ENCODE assay signal across 8 cellular contexts in the genomic region with DNA sequence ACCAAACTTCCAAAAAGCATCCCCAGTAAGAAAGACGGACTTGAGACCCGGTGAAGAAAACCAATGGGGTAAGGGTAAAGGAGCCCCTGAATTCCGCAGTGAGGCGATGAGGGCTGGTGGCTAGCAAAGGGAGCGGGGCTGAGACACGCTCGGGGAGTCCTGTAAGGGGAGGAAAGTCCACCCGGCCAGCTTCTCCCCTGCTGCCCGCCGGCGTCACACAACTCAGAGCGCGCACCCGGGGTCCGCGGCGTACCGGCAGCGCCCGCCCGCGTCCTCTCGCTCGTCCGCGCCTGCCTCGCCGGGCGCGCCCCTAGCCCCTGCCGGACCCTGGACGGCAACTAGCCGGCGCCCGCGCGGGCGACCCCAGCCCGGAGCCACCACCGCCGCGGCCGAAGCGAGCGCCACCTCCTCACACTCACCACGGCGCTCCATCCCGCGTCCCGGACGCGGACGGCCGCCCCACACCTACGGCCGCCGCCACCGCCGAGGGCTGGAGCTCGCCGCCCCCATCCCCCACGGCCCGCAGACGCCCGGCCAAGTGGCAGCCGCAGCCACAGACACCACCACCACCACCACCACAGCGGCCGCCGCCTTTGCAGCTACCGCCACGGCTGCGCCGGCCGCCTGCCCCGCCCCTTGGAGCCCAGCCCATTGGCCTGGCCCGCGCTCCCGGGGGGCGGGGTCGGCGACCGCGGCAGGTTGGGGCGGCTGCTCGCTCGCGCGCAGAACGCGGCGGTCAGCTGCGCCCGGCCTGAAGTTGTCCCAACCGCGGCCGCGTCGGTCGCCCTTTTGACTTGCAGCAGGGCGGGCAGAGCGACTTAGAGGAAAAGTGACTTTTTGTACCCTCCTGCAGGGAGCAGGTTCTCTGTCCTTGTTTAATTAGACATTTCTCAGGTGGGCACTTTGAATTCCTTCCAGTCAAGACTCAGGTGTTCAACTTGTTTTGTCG. TPM values are rescaled to one million over a fixed set of nuclear protein-coding genes. Genes with fewer than 3 reads are reported as not detected.
DNase-seq lines count a peak whose midpoint lies in the region; ATAC-seq and TF ChIP-seq lines count a peak whose summit lies in the region.

No MANE protein-coding gene starts in this region.

- peaks cover 0 to 65% (median 0%) of the 10 kb centered on the region in 7 donors for H3K27me3 ChIP-seq in heart right ventricle

- H3K4me3 ChIP-seq in heart right ventricle = peak overlapping the region; percentile 57 to 88 (median 68)

- peaks cover 75% of the 10 kb centered on the region for H3K27me3 Mint-ChIP-seq in activated naive CD8-positive, alpha-beta T cell treated with anti-CD3 and anti-CD28 coated beads, Interleukin-2, amount 10 ng/mL, durations not matched to agents 7 days and 5 days
- peaks cover 11% of the 10 kb centered on the region for H3K27me3 Mint-ChIP-seq in progenitor cell of endocrine pancreas

- POLR2A ChIA-PET in activated naive CD8-positive, alpha-beta T cell treated with anti-CD3 and anti-CD28 coated beads, Interleukin-2, amount 10 ng/mL, durations not matched to agents 7 days and 5 days (lab: Charles Lee) = no interaction called here

- H3K36me3 Mint-ChIP-seq in activated naive CD8-positive, alpha-beta T cell treated with anti-CD3 and anti-CD28 coated beads, Interleukin-2, amount 10 ng/mL, durations not matched to agents 7 days and 5 days = peaks cover 1% of the 10 kb centered on the region
- H3K36me3 Mint-ChIP-seq in progenitor cell of endocrine pancreas (ENCODE audit: insufficient read depth) = peaks cover 10% of the 10 kb centered on the region

- H3K27ac Mint-ChIP-seq in activated naive CD8-positive, alpha-beta T cell treated with anti-CD3 and anti-CD28 coated beads, Interleukin-2, amount 10 ng/mL, durations not matched to agents 7 days and 5 days = no peak overlapping the region
- peak overlapping the region; percentile 88 for H3K27ac Mint-ChIP-seq in progenitor cell of endocrine pancreas

- DNase-seq in AG08396 (ENCODE audit: low spot score) (peak; percentile 86), NCI-H774 (lab: John Stamatoyannopoulos, UW) (peak; percentile 77), heart right ventricle (peak; percentile 81 to 89), progenitor cell of endocrine pancreas (ENCODE audit: low spot score, unreplicated experiment) (peak; percentile 88), T-helper 9 cell (no peak)
- DNase-seq in activated naive CD8-positive, alpha-beta T cell treated with anti-CD3 and anti-CD28 coated beads, Interleukin-2, amount 10 ng/mL, durations not matched to agents 7 days and 5 days = peak; percentile 52

- ATAC-seq in GM18502 (IDR thresholded peaks at IDR 0.05; ENCODE audit: poor library complexity, unreplicated experiment) (peak; percentile 88), HG02938 (IDR thresholded peaks at IDR 0.05; ENCODE audit: unreplicated experiment) (peak; percentile 65), heart right ventricle (peak; percentile 87 to 97 (median 94))
- peak; percentile 56 for ATAC-seq in activated naive CD8-positive, alpha-beta T cell treated with anti-CD3 and anti-CD28 coated beads, Interleukin-2, amount 10 ng/mL, durations not matched to agents 7 days and 5 days (ENCODE audit: low read depth)

- H3K4me1 Mint-ChIP-seq in activated naive CD8-positive, alpha-beta T cell treated with anti-CD3 and anti-CD28 coated beads, Interleukin-2, amount 10 ng/mL, durations not matched to agents 7 days and 5 days = peaks cover 7% of the 10 kb centered on the region
- peaks cover 29% of the 10 kb centered on the region for H3K4me1 Mint-ChIP-seq in progenitor cell of endocrine pancreas (ENCODE audit: low read depth)

- H3K4me1 ChIP-seq in heart right ventricle = peaks cover 0 to 15% (median 6%) of the 10 kb centered on the region in 9 donors

- H3K9me3 Mint-ChIP-seq in activated naive CD8-positive, alpha-beta T cell treated with anti-CD3 and anti-CD28 coated beads, Interleukin-2, amount 10 ng/mL, durations not matched to agents 7 days and 5 days = peaks cover 9% of the 10 kb centered on the region
- H3K9me3 Mint-ChIP-seq in progenitor cell of endocrine pancreas (ENCODE audit: low read depth) = peaks cover 14% of the 10 kb centered on the region

- H3K36me3 ChIP-seq in heart right ventricle = no peaks in the 10 kb centered on the region

- TF ChIP-seq CTCF in heart right ventricle (IDR thresholded peaks at IDR 0.05) (peak in 1 of 9 donors; percentile 6), progenitor cell of endocrine pancreas (IDR thresholded peaks at IDR 0.05; ENCODE audit: unreplicated experiment) (no peak)

- H3K4me3 Mint-ChIP-seq in activated naive CD8-positive, alpha-beta T cell treated with anti-CD3 and anti-CD28 coated beads, Interleukin-2, amount 10 ng/mL, durations not matched to agents 7 days and 5 days = peak overlapping the region; percentile 82
- H3K4me3 Mint-ChIP-seq in progenitor cell of endocrine pancreas (ENCODE audit: low read depth) = peak overlapping the region; percentile 80

- intact Hi-C loops in heart right ventricle (cut with DNase I) = loop anchor here in 8 of 10 donors (2.0 to 10.0 kb wide), 8 partner anchors 47 to 200 kb away; no protein-coding TSS in a partner anchor

- peaks cover 0 to 28% (median 18%) of the 10 kb centered on the region in 11 donors for H3K9me3 ChIP-seq in heart right ventricle

- peak overlapping the region; percentile 84 to 96 (median 90) for H3K27ac ChIP-seq in heart right ventricle

- WGBS in heart right ventricle, 2 donors = 1% methylated on average over 72 to 102 of the region's 102 CpGs

RNA-seq across cellular contexts. Expression of a gene that starts 10.0 kb away (rescaled TPM):
- total RNA-seq in activated naive CD8-positive, alpha-beta T cell treated with anti-CD3 and anti-CD28 coated beads, Interleukin-2, amount 10 ng/mL, durations not matched to agents 7 days and 5 days = not detected
- total RNA-seq in heart right ventricle (10 to 100 TPM; 20.9 to 34.3 (median 28.8) TPM), progenitor cell of endocrine pancreas (12.4 and 15.2 TPM in 2 replicates)
- polyA plus RNA-seq in heart right ventricle = 10 to 100 TPM in 1 of 2 donors, 1 to 10 TPM in 1; 8.8 to 23.8 TPM

Comparison
In these comparisons a context has a peak if more than half of its experiments do, and no peak if none do; other contexts are left out.
1. RNA of a gene that starts 10.0 kb away (total RNA-seq): 20.9 to 34.3 TPM in heart right ventricle and 12.4 to 15.2 TPM in progenitor cell of endocrine pancreas; not detected in activated naive CD8-positive, alpha-beta T cell treated with anti-CD3 and anti-CD28 coated beads, Interleukin-2, amount 10 ng/mL, durations not matched to agents 7 days and 5 days; every median in the first group is over 10 times any median in the second.
2. Peak in every context shown above with its lines, with median percentiles within 50 percentile points of each other: ATAC-seq.